Comparison of ENCODE assay signal across 19 cellular contexts in the genomic region with DNA sequence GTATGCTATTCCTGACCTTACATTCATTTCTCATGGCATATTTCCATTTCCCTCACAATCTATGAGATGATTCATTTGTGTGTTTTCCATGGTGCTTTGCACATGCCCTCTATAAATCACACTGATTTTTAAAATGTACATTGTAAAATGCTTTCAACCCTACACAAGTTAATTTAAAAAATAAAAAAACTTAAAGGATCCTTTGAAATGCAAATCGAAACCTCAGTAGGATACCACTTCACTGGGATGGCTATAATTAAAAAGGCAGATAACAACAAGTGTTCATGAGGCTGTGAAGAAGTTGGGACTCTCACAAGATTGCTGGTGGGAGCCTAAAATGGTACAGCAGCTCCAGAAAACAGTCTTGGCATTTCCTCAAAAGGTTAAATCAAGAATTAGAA.
DNase-seq lines count a peak whose midpoint lies in the region; ATAC-seq and TF ChIP-seq lines count a peak whose summit lies in the region.
"Had no signal": no experiment of that assay in that cellular context is flagged by ENCODE, and none has a peak within 500 bp of the region (broad histone marks: within the 10 kb centered on the region; RNA-seq: fewer than 3 reads in every experiment).

No MANE protein-coding gene starts in this region.

- H3K27me3 ChIP-seq in HUES6 (ENCODE audit: control insufficient read depth, insufficient read depth, low read length) (no peaks in the 10 kb centered on the region), adipocyte (replicated peaks; ENCODE audit: control insufficient read depth, insufficient read depth, low read length) (no peaks in the 10 kb centered on the region), gastroesophageal sphincter (no peaks in the 10 kb centered on the region), esophagus squamous epithelium (peaks cover 0 to 4% (median 0%) of the 10 kb centered on the region in 4 donors), Karpas-422 (ENCODE audit: low read length) (no peaks in the 10 kb centered on the region)
- H3K27me3 ChIP-seq: upper lobe of left lung had no signal

- no peak for TF ChIP-seq EP300 in gastroesophageal sphincter (IDR thresholded peaks at IDR 0.05)

- no peak overlapping the region for H3K4me2 ChIP-seq in Karpas-422 (ENCODE audit: low read depth, low read length, poor library complexity, severe bottlenecking)

- no peak overlapping the region for H2AFZ ChIP-seq in Karpas-422 (ENCODE audit: low read length)

- peak; percentile 68 for DNase-seq in EH (ENCODE audit: low read depth)
- peak; percentile 46 for DNase-seq in adipocyte (ENCODE audit: low read depth)
- peak; percentile 60 for DNase-seq in iris pigment epithelial cell (ENCODE audit: low read depth)
- no peak for DNase-seq in NCI-H446 treated with DMSO at 0.1 percent for 48 hours (lab: John Stamatoyannopoulos, UW)
- DNase-seq in esophagus squamous epithelium (lab: John Stamatoyannopoulos, UW): no peak
- DNase-seq in Karpas-422: no peak
- DNase-seq: activated CD4-positive, CD25-positive, alpha-beta regulatory T cell treated with anti-CD3 and anti-CD28 coated beads, Interleukin-2, amount 50 U/mL, for 72 hours; DMS 273 treated with DMSO at 0.1 percent for 48 hours; foreskin melanocyte; left cardiac atrium; NCI-H2081; nucleus accumbens; right cardiac atrium; stimulated activated naive CD8-positive, alpha-beta T cell treated with anti-CD3 and anti-CD28 coated beads, Interleukin-15, amount 100 ng/mL, for 72 hours; T1000; upper lobe of left lung had no signal

- no peaks in the 10 kb centered on the region for H3K9me2 ChIP-seq in Karpas-422 (replicated peaks; ENCODE audit: insufficient read depth, low read length)

- H3K9me3 ChIP-seq in HUES6 (ENCODE audit: control insufficient read depth, insufficient read depth, low read depth, low read length): no peaks in the 10 kb centered on the region
- no peaks in the 10 kb centered on the region for H3K9me3 ChIP-seq in adipocyte (ENCODE audit: control insufficient read depth, low read length)
- no peaks in the 10 kb centered on the region for H3K9me3 ChIP-seq in gastroesophageal sphincter
- H3K9me3 ChIP-seq in esophagus squamous epithelium: no peaks in the 10 kb centered on the region
- H3K9me3 ChIP-seq in Karpas-422 (ENCODE audit: low read length): no peaks in the 10 kb centered on the region
- H3K9me3 ChIP-seq: upper lobe of left lung had no signal

- 44 to 55% methylated on average over 1 of the region's 1 CpG for WGBS in gastroesophageal sphincter (ENCODE audit: low coverage in 1 of 2), 2 donors
- WGBS in esophagus squamous epithelium, 2 donors: 30 to 32% methylated on average over 1 of the region's 1 CpG

- no peak overlapping the region for H3K4me3 ChIP-seq in HUES6 (ENCODE audit: low read depth, low read length)
- no peak overlapping the region for H3K4me3 ChIP-seq in adipocyte (ENCODE audit: low read length)
- no peak overlapping the region for H3K4me3 ChIP-seq in gastroesophageal sphincter
- H3K4me3 ChIP-seq in esophagus squamous epithelium: no peak overlapping the region
- H3K4me3 ChIP-seq in Karpas-422 (ENCODE audit: low read length): no peak overlapping the region
- H3K4me3 ChIP-seq: SK-N-MC, upper lobe of left lung had no signal

- no peaks in the 10 kb centered on the region for H4K20me1 ChIP-seq in Karpas-422 (ENCODE audit: insufficient read depth, low read depth, low read length)

- intact Hi-C loops in esophagus squamous epithelium (cut with DNase I): no loop called here

- no peaks in the 10 kb centered on the region for H3K36me3 ChIP-seq in HUES6 (ENCODE audit: control insufficient read depth, insufficient read depth, low read length)
- H3K36me3 ChIP-seq in adipocyte (ENCODE audit: control insufficient read depth, insufficient read depth, low read length, severe bottlenecking): no peaks in the 10 kb centered on the region
- H3K36me3 ChIP-seq in gastroesophageal sphincter: no peaks in the 10 kb centered on the region
- H3K36me3 ChIP-seq in esophagus squamous epithelium: no peaks in the 10 kb centered on the region
- H3K36me3 ChIP-seq in Karpas-422 (ENCODE audit: insufficient read depth, low read length): no peaks in the 10 kb centered on the region
- H3K36me3 ChIP-seq: upper lobe of left lung had no signal

- ATAC-seq in gastroesophageal sphincter: no peak
- ATAC-seq: left cardiac atrium; right cardiac atrium; stimulated activated naive CD8-positive, alpha-beta T cell treated with anti-CD3 and anti-CD28 coated beads, Interleukin-15, amount 100 ng/mL, for 72 hours had no signal

- TF ChIP-seq CTCF in gastroesophageal sphincter (IDR thresholded peaks at IDR 0.05) (no peak), esophagus squamous epithelium (IDR thresholded peaks at IDR 0.05) (no peak)

- no peaks in the 10 kb centered on the region for H3K79me2 ChIP-seq in Karpas-422 (ENCODE audit: low read length)

- H3K9ac ChIP-seq in HUES6 (ENCODE audit: low read length): no peak overlapping the region
- no peak overlapping the region for H3K9ac ChIP-seq in adipocyte (ENCODE audit: low read length)
- H3K9ac ChIP-seq in Karpas-422 (ENCODE audit: low read length): no peak overlapping the region

- H3K27ac ChIP-seq in HUES6 (ENCODE audit: low read depth, low read length) (peak overlapping the region; percentile 42; the same call in 1 of the 2 replicates), gastroesophageal sphincter (no peak overlapping the region), esophagus squamous epithelium (peak overlapping the region in 1 of 4 donors; percentile 18), Karpas-422 (ENCODE audit: low read length) (no peak overlapping the region)
- H3K27ac ChIP-seq: SK-N-MC, upper lobe of left lung had no signal

- TF ChIP-seq POLR2A in gastroesophageal sphincter (IDR thresholded peaks at IDR 0.05) (no peak), esophagus squamous epithelium (IDR thresholded peaks at IDR 0.05) (no peak)

- H3K4me1 ChIP-seq in HUES6 (ENCODE audit: control insufficient read depth, insufficient read depth, low read length): peaks cover 47% of the 10 kb centered on the region
- no peaks in the 10 kb centered on the region for H3K4me1 ChIP-seq in adipocyte (ENCODE audit: control insufficient read depth, insufficient read depth, low read length)
- peaks cover 0 to 7% (median 0%) of the 10 kb centered on the region in 3 donors for H3K4me1 ChIP-seq in gastroesophageal sphincter
- peaks cover 0 to 42% (median 0%) of the 10 kb centered on the region in 3 donors for H3K4me1 ChIP-seq in esophagus squamous epithelium
- H3K4me1 ChIP-seq in Karpas-422 (ENCODE audit: low read length): no peaks in the 10 kb centered on the region
- H3K4me1 ChIP-seq: upper lobe of left lung had no signal

Comparison
In these comparisons a context has a peak if more than half of its experiments do, and no peak if none do; other contexts are left out.
1. DNase-seq: peak in EH (single experiment), adipocyte (single experiment) and iris pigment epithelial cell (single experiment); none in NCI-H446 treated with DMSO at 0.1 percent for 48 hours (single experiment), esophagus squamous epithelium (single experiment) and Karpas-422 (single experiment).